19 cellular contexts compared by ENCODE assay signal in the genomic region with DNA sequence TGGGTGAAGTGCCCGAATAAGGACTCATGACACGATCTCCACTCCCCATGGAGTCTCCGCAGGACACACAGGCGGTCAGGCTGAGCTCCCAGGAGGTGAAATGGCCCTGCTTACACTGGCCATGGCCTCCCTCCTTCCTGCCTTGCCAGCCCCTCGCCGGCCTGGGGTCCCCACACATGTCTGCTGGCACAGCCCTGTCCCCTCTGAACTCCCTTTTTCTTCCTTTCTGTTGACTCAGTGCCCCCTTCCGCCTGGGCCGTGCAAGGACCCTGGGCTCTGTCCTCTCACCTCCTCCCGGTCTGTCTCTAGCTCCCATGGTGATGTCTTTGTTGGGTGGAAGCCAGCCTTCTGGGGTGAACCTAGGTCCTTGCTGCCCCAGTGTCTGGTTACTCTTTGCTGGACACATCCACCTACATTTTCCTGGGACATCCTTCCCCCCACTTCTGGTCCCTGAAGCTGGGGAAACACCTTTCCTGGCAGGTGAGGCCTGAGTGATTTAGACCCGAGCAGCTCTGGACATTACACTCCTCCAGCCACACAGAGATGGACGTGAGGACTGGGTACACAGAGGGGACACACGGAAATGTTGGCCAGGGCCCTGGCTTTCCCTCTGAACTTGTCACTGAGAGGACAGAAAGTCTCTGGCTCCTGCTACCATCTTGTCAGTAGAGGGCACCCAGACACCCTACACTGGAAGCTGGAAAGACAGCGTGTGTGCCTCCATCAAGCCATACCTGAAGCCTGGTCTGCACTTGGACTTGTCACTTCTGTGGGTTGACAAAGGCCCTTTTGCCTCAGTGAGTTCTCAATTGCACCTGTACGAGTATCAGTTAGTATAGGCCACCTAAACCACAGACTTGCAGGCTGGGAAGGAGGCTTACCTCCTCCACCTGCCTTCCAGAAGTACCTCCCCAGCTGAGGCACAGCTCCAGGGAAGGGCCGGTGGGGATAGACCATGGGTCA.
A peak's percentile ranks its signal among the peaks of the same experiment; 100 is the strongest.
DNase-seq lines count a peak whose midpoint lies in the region; ATAC-seq and TF ChIP-seq lines count a peak whose summit lies in the region.
"Had no signal": no experiment of that assay in that cellular context is flagged by ENCODE, and none has a peak within 500 bp of the region (broad histone marks: within the 10 kb centered on the region; RNA-seq: fewer than 3 reads in every experiment).

No MANE protein-coding gene starts in this region.

- no peak overlapping the region for H3K4me3 Mint-ChIP-seq in osteocyte (ENCODE audit: unreplicated experiment)
- H3K4me3 Mint-ChIP-seq: effector memory CD8-positive, alpha-beta T cell; neural progenitor cell; type B pancreatic cell had no signal

- TF ChIP-seq CTCF in LNCaP clone FGC (IDR thresholded peaks at IDR 0.05; ENCODE audit: control insufficient read depth, extremely low read depth, insufficient read depth) (peak; percentile 47), VCaP (conservative IDR thresholded peaks at IDR 0.05) (0 out of 2 replicates have a peak, but pooled peaks have one; percentile 10), osteocyte (IDR thresholded peaks at IDR 0.05) (no peak)

- no peak for ATAC-seq in GM19395 (IDR thresholded peaks at IDR 0.05; ENCODE audit: unreplicated experiment)
- no peak for ATAC-seq in GM21515 (IDR thresholded peaks at IDR 0.05; ENCODE audit: unreplicated experiment)
- ATAC-seq: effector memory CD8-positive, alpha-beta T cell had no signal

- H3K36me3 Mint-ChIP-seq in osteocyte (ENCODE audit: unreplicated experiment), result no peaks in the 10 kb centered on the region
- H3K36me3 Mint-ChIP-seq: neural progenitor cell, type B pancreatic cell had no signal

- H3K27ac ChIP-seq in VCaP, result no peak overlapping the region
- H3K27ac ChIP-seq: adrenal gland, neural progenitor cell had no signal

- H3K4me1 Mint-ChIP-seq in osteocyte (ENCODE audit: unreplicated experiment), result no peaks in the 10 kb centered on the region

- no peak overlapping the region for H3K4me3 ChIP-seq in LNCaP clone FGC (ENCODE audit: low read depth, low read length)
- H3K4me3 ChIP-seq: adrenal gland, neural progenitor cell had no signal

- no peak overlapping the region for H3K27ac Mint-ChIP-seq in osteocyte (ENCODE audit: unreplicated experiment)
- H3K27ac Mint-ChIP-seq: effector memory CD8-positive, alpha-beta T cell; neural progenitor cell; type B pancreatic cell had no signal

- DNase-seq in SHP77 (lab: John Stamatoyannopoulos, UW) (peak; percentile 36 to 40), SHP77 treated with DMSO at 0.1 percent for 48 hours (lab: John Stamatoyannopoulos, UW) (no peak), LNCaP clone FGC (ENCODE audit: low read depth) (no peak), osteocyte (ENCODE audit: extremely low spot score, unreplicated experiment) (peak; percentile 77), NCI-H748 (lab: John Stamatoyannopoulos, UW; ENCODE audit: unreplicated experiment) (no peak)
- DNase-seq: activated CD8-positive, alpha-beta memory T cell treated with anti-CD3 and anti-CD28 coated beads for 24 hours; central memory CD4-positive, alpha-beta T cell; effector memory CD8-positive, alpha-beta T cell; MV-4-11; NCI-H2107; NCI-H774; stimulated activated naive CD4-positive, alpha-beta T cell treated with Interleukin-2 at 50 U/mL for 16 hours; T-helper 1 cell had no signal

- peaks cover 11% of the 10 kb centered on the region for H3K9me3 Mint-ChIP-seq in osteocyte (ENCODE audit: unreplicated experiment)
- H3K9me3 Mint-ChIP-seq: effector memory CD8-positive, alpha-beta T cell; type B pancreatic cell had no signal

- H3K27me3 Mint-ChIP-seq in osteocyte (ENCODE audit: unreplicated experiment), result no peaks in the 10 kb centered on the region

Comparison
In these comparisons a context has a peak if more than half of its experiments do, and no peak if none do; other contexts are left out.
1. DNase-seq: peak in SHP77 (2 of 2) and osteocyte (single experiment); none in SHP77 treated with DMSO at 0.1 percent for 48 hours (single experiment), LNCaP clone FGC (single experiment) and NCI-H748 (single experiment).